ENCODE assay signal across 13 cellular contexts in the genomic region with DNA sequence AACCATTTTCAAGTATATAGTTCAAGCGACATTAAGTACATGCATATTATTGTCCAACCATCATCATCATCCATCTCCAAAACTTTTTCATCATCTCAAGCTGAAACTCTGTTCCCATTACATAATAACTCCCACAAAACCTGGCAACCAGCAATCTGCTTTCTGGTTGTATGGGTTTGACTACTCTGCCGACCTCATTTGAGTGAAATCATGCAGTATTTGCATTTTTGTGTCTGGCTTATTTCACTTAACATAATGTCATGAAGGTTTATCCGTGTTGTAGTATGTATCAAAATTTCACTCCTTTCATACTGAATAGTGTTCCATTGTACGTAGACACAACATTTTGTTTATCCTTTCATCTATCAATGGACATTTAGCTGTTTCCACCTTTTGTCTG.
DNase-seq lines count a peak whose midpoint lies in the region; ATAC-seq and TF ChIP-seq lines count a peak whose summit lies in the region.
"Had no signal": no experiment of that assay in that cellular context is flagged by ENCODE, and none has a peak within 500 bp of the region (broad histone marks: within the 10 kb centered on the region; RNA-seq: fewer than 3 reads in every experiment).

No MANE protein-coding gene starts in this region.

- no peaks in the 10 kb centered on the region for H3K27me3 ChIP-seq in lower lobe of right lung (ENCODE audit: low read depth)

- DNase-seq in activated CD4-positive, alpha-beta T cell treated with anti-CD3 and anti-CD28 coated beads for 36 hours, result no peak
- no peak for DNase-seq in activated CD4-positive, alpha-beta T cell treated with anti-CD3 and anti-CD28 coated beads, Interleukin-2, amount 50 U/mL, for 48 hours
- no peak for DNase-seq in central memory CD8-positive, alpha-beta T cell (ENCODE audit: low spot score in 2 of 2)
- DNase-seq in cerebellum (ENCODE audit: low spot score), result no peak
- no peak for DNase-seq in lower lobe of right lung
- DNase-seq: 8988T, Caco-2, foreskin melanocyte, H9 had no signal

- H3K4me1 Mint-ChIP-seq in activated CD4-positive, alpha-beta T cell treated with anti-CD3 and anti-CD28 coated beads for 36 hours, result peaks cover 15% of the 10 kb centered on the region
- H3K4me1 Mint-ChIP-seq in central memory CD8-positive, alpha-beta T cell, result peaks cover 11% of the 10 kb centered on the region

- H3K9me3 ChIP-seq in lower lobe of right lung, result no peaks in the 10 kb centered on the region
- H3K9me3 ChIP-seq: Caco-2 had no signal

- H3K27ac ChIP-seq in lower lobe of right lung, result no peak overlapping the region

- H3K9me3 Mint-ChIP-seq in activated CD4-positive, alpha-beta T cell treated with anti-CD3 and anti-CD28 coated beads for 36 hours (ENCODE audit: low read depth), result no peaks in the 10 kb centered on the region
- H3K9me3 Mint-ChIP-seq in central memory CD8-positive, alpha-beta T cell, result no peaks in the 10 kb centered on the region
- H3K9me3 Mint-ChIP-seq: H9 had no signal

- no peak for TF ChIP-seq CTCF in lower lobe of right lung (IDR thresholded peaks at IDR 0.05)

- H3K4me3 ChIP-seq in lower lobe of right lung, result no peak overlapping the region

- peak; percentile 8 for ATAC-seq in activated CD4-positive, alpha-beta T cell treated with anti-CD3 and anti-CD28 coated beads for 36 hours
- peak; percentile 3 for ATAC-seq in GM19455 (IDR thresholded peaks at IDR 0.05; ENCODE audit: unreplicated experiment)
- ATAC-seq in HG03095 (IDR thresholded peaks at IDR 0.05; ENCODE audit: unreplicated experiment), result peak; percentile 4
- ATAC-seq in central memory CD8-positive, alpha-beta T cell (replicated peaks; ENCODE audit: extremely low read depth, poor library complexity, severe bottlenecking), result no peak
- ATAC-seq in HG03097 (IDR thresholded peaks at IDR 0.05; ENCODE audit: low FRiP score, unreplicated experiment), result no peak
- no peak for ATAC-seq in lower lobe of right lung
- ATAC-seq: sciatic nerve had no signal

- H3K27me3 Mint-ChIP-seq in activated CD4-positive, alpha-beta T cell treated with anti-CD3 and anti-CD28 coated beads for 36 hours, result peaks cover 7% of the 10 kb centered on the region
- H3K27me3 Mint-ChIP-seq in central memory CD8-positive, alpha-beta T cell, result no peaks in the 10 kb centered on the region

- intact Hi-C loops in activated CD4-positive, alpha-beta T cell treated with anti-CD3 and anti-CD28 coated beads for 36 hours (cut with DNase I, micrococcal nuclease), result loop anchor here in 1 of 2 experiments (5.0 kb wide), 2 partner anchors 520 to 715 kb away; no protein-coding TSS in a partner anchor
- intact Hi-C loops in lower lobe of right lung (cut with DNase I), result no loop called here

- H3K36me3 Mint-ChIP-seq in activated CD4-positive, alpha-beta T cell treated with anti-CD3 and anti-CD28 coated beads for 36 hours (ENCODE audit: low read depth), result no peaks in the 10 kb centered on the region
- H3K36me3 Mint-ChIP-seq in central memory CD8-positive, alpha-beta T cell (ENCODE audit: insufficient read depth), result no peaks in the 10 kb centered on the region

- H3K27ac Mint-ChIP-seq in activated CD4-positive, alpha-beta T cell treated with anti-CD3 and anti-CD28 coated beads for 36 hours, result no peak overlapping the region
- peak overlapping the region; percentile 77 for H3K27ac Mint-ChIP-seq in central memory CD8-positive, alpha-beta T cell (ENCODE audit: low read depth)
- H3K27ac Mint-ChIP-seq: H9 had no signal

- CTCF ChIA-PET in activated CD4-positive, alpha-beta T cell treated with anti-CD3 and anti-CD28 coated beads for 36 hours (lab: Charles Lee), result no interaction called here

- no peak overlapping the region for H3K4me3 Mint-ChIP-seq in activated CD4-positive, alpha-beta T cell treated with anti-CD3 and anti-CD28 coated beads for 36 hours
- peak overlapping the region; percentile 64 for H3K4me3 Mint-ChIP-seq in central memory CD8-positive, alpha-beta T cell
- H3K4me3 Mint-ChIP-seq: H9 had no signal

- no peaks in the 10 kb centered on the region for H3K36me3 ChIP-seq in lower lobe of right lung

- peaks cover 9% of the 10 kb centered on the region for H3K4me1 ChIP-seq in lower lobe of right lung
- H3K4me1 ChIP-seq: Caco-2 had no signal

- POLR2A ChIA-PET in activated CD4-positive, alpha-beta T cell treated with anti-CD3 and anti-CD28 coated beads for 36 hours (lab: Charles Lee), result no interaction called here

Comparison
In these comparisons a context has a peak if more than half of its experiments do, and no peak if none do; other contexts are left out.
1. ATAC-seq: peak in activated CD4-positive, alpha-beta T cell treated with anti-CD3 and anti-CD28 coated beads for 36 hours (single experiment), GM19455 (single experiment) and HG03095 (single experiment); none in central memory CD8-positive, alpha-beta T cell (single experiment), HG03097 (single experiment) and lower lobe of right lung (0 of 2).